ENCODE assay signal across 1 cellular context in the genomic region with DNA sequence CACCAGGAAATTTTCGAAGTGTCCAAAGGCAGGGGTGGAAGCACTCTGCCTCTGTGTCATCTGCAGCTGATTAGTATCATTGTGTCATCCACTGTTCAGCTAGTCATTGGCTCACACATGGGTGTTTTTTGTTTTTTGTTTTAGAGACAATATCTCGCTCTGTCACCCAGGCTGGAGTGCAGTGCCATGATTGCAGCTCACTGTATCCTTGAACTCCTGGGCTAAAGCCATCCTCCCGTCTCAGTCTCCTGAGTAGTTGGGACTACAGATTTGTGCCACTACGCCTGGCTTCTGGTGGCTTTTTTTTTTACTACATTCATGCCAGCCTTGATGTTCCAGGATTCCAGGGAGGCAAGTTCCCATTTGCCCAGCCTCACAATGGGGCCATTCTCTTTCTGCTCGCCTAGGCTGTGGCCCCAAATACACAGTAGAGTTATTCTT.
TF ChIP-seq lines count a peak whose summit lies in the region.

No MANE protein-coding gene starts in this region.

TF ChIP-seq in IMR-90, 13 proteins besides CTCF, POLR2A, EP300 and RAD21 (continued from another document):
- no peak for TF ChIP-seq BHLHE40 (IDR thresholded peaks at IDR 0.05; ENCODE audit: low read depth, low read length)
